Comparison of ENCODE assay signal across 15 cellular contexts in the genomic region with DNA sequence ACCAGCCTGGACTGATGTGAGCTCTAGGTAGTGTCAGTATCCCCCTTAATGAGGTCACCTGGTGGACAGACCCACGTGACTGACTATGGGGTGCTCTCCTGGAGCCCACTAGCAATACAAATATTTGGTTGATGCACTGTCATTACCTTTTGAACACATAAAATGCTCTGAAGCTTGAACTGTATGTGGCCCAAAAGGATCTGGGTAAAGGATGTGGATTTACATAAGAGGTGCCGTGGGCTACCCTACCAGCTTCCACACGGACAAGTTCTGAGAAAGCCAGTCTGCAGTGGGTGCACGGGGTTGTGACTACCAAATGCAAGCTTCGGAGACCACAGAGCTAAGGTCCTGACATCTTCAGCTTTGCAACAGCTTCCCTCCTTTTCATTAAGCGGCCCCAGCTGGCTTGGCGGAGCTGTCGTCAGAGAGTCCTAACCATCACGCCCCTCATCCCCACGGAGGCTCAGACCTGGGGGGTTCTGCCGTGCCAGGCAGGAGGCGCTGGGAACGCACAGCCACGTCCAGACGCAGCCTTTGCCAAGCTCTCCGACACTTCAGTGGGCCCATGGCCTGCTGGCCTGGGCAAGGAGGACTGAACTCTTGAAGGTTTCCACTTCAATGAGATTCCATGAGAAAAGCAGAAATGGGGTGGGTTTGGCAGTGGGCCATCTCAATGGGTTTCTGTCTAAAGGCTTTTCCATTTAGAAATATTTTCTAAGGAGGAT.
DNase-seq lines count a peak whose midpoint lies in the region; ATAC-seq and TF ChIP-seq lines count a peak whose summit lies in the region.
"Had no signal": no experiment of that assay in that cellular context is flagged by ENCODE, and none has a peak within 500 bp of the region (broad histone marks: within the 10 kb centered on the region; RNA-seq: fewer than 3 reads in every experiment).

No MANE protein-coding gene starts in this region.

- H3K4me1 ChIP-seq in ovary (ENCODE audit: insufficient read depth), result peaks cover 17% of the 10 kb centered on the region
- H3K4me1 ChIP-seq in upper lobe of right lung, result peaks cover 48% of the 10 kb centered on the region

- H3K36me3 Mint-ChIP-seq in activated CD4-positive, alpha-beta T cell treated with anti-CD3 and anti-CD28 coated beads for 36 hours (ENCODE audit: low read depth), result peaks cover 1% of the 10 kb centered on the region

- H3K4me3 Mint-ChIP-seq in activated CD4-positive, alpha-beta T cell treated with anti-CD3 and anti-CD28 coated beads for 36 hours, result no peak overlapping the region
- H3K4me3 Mint-ChIP-seq: activated CD8-positive, alpha-beta T cell treated with anti-CD3 and anti-CD28 coated beads for 36 hours had no signal

- peaks cover 46% of the 10 kb centered on the region for H3K4me1 Mint-ChIP-seq in activated CD4-positive, alpha-beta T cell treated with anti-CD3 and anti-CD28 coated beads for 36 hours

- TF ChIP-seq POLR2A in ovary (IDR thresholded peaks at IDR 0.05), result no peak

- no peaks in the 10 kb centered on the region for H3K9me3 Mint-ChIP-seq in activated CD4-positive, alpha-beta T cell treated with anti-CD3 and anti-CD28 coated beads for 36 hours (ENCODE audit: low read depth)
- H3K9me3 Mint-ChIP-seq: activated CD8-positive, alpha-beta T cell treated with anti-CD3 and anti-CD28 coated beads for 36 hours had no signal

- TF ChIP-seq EP300 in ovary (IDR thresholded peaks at IDR 0.05), result no peak

- H3K4me3 ChIP-seq in ovary, result no peak overlapping the region
- H3K4me3 ChIP-seq in upper lobe of right lung, result no peak overlapping the region
- H3K4me3 ChIP-seq: HAP-1, K562 had no signal

- POLR2A ChIA-PET in activated CD4-positive, alpha-beta T cell treated with anti-CD3 and anti-CD28 coated beads for 36 hours (lab: Charles Lee), result interaction anchor here (0.5 to 0.6 kb wide), 3 partner anchors 109 to 1092 kb away, joined by 3 to 4 read pairs (median 4); no protein-coding TSS in a partner anchor

- no peaks in the 10 kb centered on the region for H3K27me3 Mint-ChIP-seq in activated CD4-positive, alpha-beta T cell treated with anti-CD3 and anti-CD28 coated beads for 36 hours
- H3K27me3 Mint-ChIP-seq: activated CD8-positive, alpha-beta T cell treated with anti-CD3 and anti-CD28 coated beads for 36 hours; naive thymus-derived CD4-positive, alpha-beta T cell had no signal

- no peak for DNase-seq in activated CD4-positive, alpha-beta T cell treated with anti-CD3 and anti-CD28 coated beads for 36 hours
- no peak for DNase-seq in activated CD4-positive, alpha-beta T cell treated with anti-CD3 and anti-CD28 coated beads for 48 hours
- DNase-seq in cardiac septum (ENCODE audit: low spot score) (peak; percentile 76), ovary (peak; percentile 38 to 73 (median 64)), upper lobe of right lung (peak; percentile 54), DMS114 treated with DMSO at 0.1 percent for 48 hours (lab: John Stamatoyannopoulos, UW; ENCODE audit: unreplicated experiment) (no peak), left lobe of liver (ENCODE audit: low spot score) (no peak)
- DNase-seq: Calu3; naive thymus-derived CD4-positive, alpha-beta T cell; NCI-H2081 treated with DMSO at 0.1 percent for 48 hours had no signal

- peak overlapping the region; percentile 48 for H3K27ac Mint-ChIP-seq in activated CD4-positive, alpha-beta T cell treated with anti-CD3 and anti-CD28 coated beads for 36 hours
- H3K27ac Mint-ChIP-seq: activated CD8-positive, alpha-beta T cell treated with anti-CD3 and anti-CD28 coated beads for 36 hours had no signal

- intact Hi-C loops in activated CD4-positive, alpha-beta T cell treated with anti-CD3 and anti-CD28 coated beads for 36 hours (cut with DNase I, micrococcal nuclease), result loop anchor here in 1 of 2 experiments (10.0 kb wide), 1 partner anchor 221 kb away; no protein-coding TSS in a partner anchor
- intact Hi-C loops in cardiac septum (cut with DNase I), result loop anchor here (10.0 kb wide), 2 partner anchors 149 to 989 kb away; no protein-coding TSS in a partner anchor
- intact Hi-C loops in ovary (cut with DNase I), result no loop called here
- intact Hi-C loops in upper lobe of right lung (cut with DNase I), result no loop called here

- H3K27me3 ChIP-seq in ovary (no peaks in the 10 kb centered on the region), upper lobe of right lung (no peaks in the 10 kb centered on the region)

- CTCF ChIA-PET in activated CD4-positive, alpha-beta T cell treated with anti-CD3 and anti-CD28 coated beads for 36 hours (lab: Charles Lee), result no interaction called here

- peak overlapping the region; percentile 68 to 80 for H3K27ac ChIP-seq in ovary
- peak overlapping the region; percentile 74 for H3K27ac ChIP-seq in upper lobe of right lung
- H3K27ac ChIP-seq: 22Rv1 had no signal

- TF ChIP-seq CTCF in ovary (IDR thresholded peaks at IDR 0.05) (no peak), upper lobe of right lung (IDR thresholded peaks at IDR 0.05) (no peak)

- ATAC-seq in activated CD4-positive, alpha-beta T cell treated with anti-CD3 and anti-CD28 coated beads for 36 hours, result no peak
- no peak for ATAC-seq in upper lobe of right lung
- ATAC-seq in HG03439 (IDR thresholded peaks at IDR 0.05; ENCODE audit: unreplicated experiment), result no peak
- no peak for ATAC-seq in left lobe of liver
- ATAC-seq: activated CD8-positive, alpha-beta T cell treated with anti-CD3 and anti-CD28 coated beads for 36 hours; K562; naive thymus-derived CD4-positive, alpha-beta T cell had no signal

- no peaks in the 10 kb centered on the region for H3K36me3 ChIP-seq in ovary
- H3K36me3 ChIP-seq in upper lobe of right lung, result no peaks in the 10 kb centered on the region
- H3K36me3 ChIP-seq: HAP-1 had no signal

- WGBS in ovary, 3 donors, result 41 to 52% (median 44%) methylated on average over 13 to 16 of the region's 16 CpGs

- no peaks in the 10 kb centered on the region for H3K9me3 ChIP-seq in ovary
- no peaks in the 10 kb centered on the region for H3K9me3 ChIP-seq in upper lobe of right lung
- H3K9me3 ChIP-seq: HAP-1 had no signal

Comparison
In these comparisons a context has a peak if more than half of its experiments do, and no peak if none do; other contexts are left out.
1. DNase-seq: peak in cardiac septum (single experiment), ovary (5 of 5) and upper lobe of right lung (single experiment); none in activated CD4-positive, alpha-beta T cell treated with anti-CD3 and anti-CD28 coated beads for 36 hours (single experiment), activated CD4-positive, alpha-beta T cell treated with anti-CD3 and anti-CD28 coated beads for 48 hours (single experiment), DMS114 treated with DMSO at 0.1 percent for 48 hours (single experiment) and left lobe of liver (single experiment).